22 cellular contexts compared by ENCODE assay signal in the genomic region with DNA sequence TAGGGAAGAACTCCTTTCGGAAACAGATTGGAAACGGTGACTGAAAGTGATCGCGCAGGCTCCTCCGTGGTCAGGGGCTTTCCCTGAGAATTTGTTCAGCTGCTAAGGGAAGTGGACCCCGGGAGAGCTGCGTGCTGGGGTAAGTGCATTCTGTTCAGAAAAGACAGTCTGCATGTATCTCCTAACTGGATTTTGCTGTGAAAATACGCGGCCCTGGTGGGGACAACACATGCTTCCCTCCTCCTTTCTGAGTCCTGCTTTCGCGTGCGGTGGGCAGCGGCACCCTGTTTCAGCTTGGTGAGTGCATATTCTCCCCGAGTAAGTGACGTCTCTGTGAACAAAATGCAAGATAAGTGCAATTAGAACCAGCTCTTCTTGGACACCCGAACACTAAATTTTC.
"Had no signal": no experiment of that assay in that cellular context is flagged by ENCODE, and none has a peak within 500 bp of the region (broad histone marks: within the 10 kb centered on the region; RNA-seq: fewer than 3 reads in every experiment).

No MANE protein-coding gene starts in this region.

- H3K36me3 ChIP-seq: esophagus muscularis mucosa, heart right ventricle, left lung, lower lobe of right lung had no signal

- H3K27me3 ChIP-seq: dorsolateral prefrontal cortex, foreskin keratinocyte had no signal

- H3K9me3 ChIP-seq: esophagus muscularis mucosa, heart right ventricle, left lung, lower lobe of right lung had no signal

- DNase-seq: dermis blood vessel endothelial cell; dorsolateral prefrontal cortex; effector CD4-positive, alpha-beta T cell; effector memory CD4-positive, alpha-beta T cell; foreskin keratinocyte; glutamatergic neuron; head of caudate nucleus; heart right ventricle; hippocampal formation; left cardiac atrium; left lung; left ventricle myocardium superior; lower lobe of right lung; mesenchymal stem cell; midbrain had no signal

- H3K4me3 ChIP-seq: coronary artery, dorsolateral prefrontal cortex, esophagus muscularis mucosa, heart right ventricle, left lung, lower lobe of right lung had no signal

- H3K27ac ChIP-seq: coronary artery, dorsolateral prefrontal cortex, esophagus muscularis mucosa, foreskin keratinocyte, heart right ventricle, left lung, lower lobe of right lung had no signal

- FAIRE-seq: colon, endothelial cell of umbilical vein, frontal cortex, islet of Langerhans, keratinocyte had no signal

- ATAC-seq: foreskin keratinocyte, heart right ventricle, left cardiac atrium, left lung, left ventricle myocardium superior, lower lobe of right lung had no signal

- H3K4me1 ChIP-seq: esophagus muscularis mucosa, foreskin keratinocyte, heart right ventricle, left lung, lower lobe of right lung had no signal
